In genomic region chr5:179489015-179489414, GRCh38 we compare ENCODE assay signal across 1 cellular context.
TF ChIP-seq lines count a peak whose summit lies in the region.

No MANE protein-coding gene starts in this region.

TF ChIP-seq in liver, 16 proteins besides CTCF, POLR2A, EP300 and RAD21 (continued from another document):
- peak; percentile 77 for TF ChIP-seq REST (IDR thresholded peaks at IDR 0.05)
- TF ChIP-seq FOXA1 (IDR thresholded peaks at IDR 0.05): no peak
- TF ChIP-seq FOXA2 (IDR thresholded peaks at IDR 0.05): no peak
- no peak for TF ChIP-seq HNF4A (conservative IDR thresholded peaks at IDR 0.05)
- TF ChIP-seq JUND (IDR thresholded peaks at IDR 0.05): no peak
- TF ChIP-seq SP1 (IDR thresholded peaks at IDR 0.05): peak; percentile 62
- peak; percentile 72 to 75 for TF ChIP-seq RXRA (IDR thresholded peaks at IDR 0.05)
TF ChIP-seq in liver: peak in this region for 4.
